ENCODE assay signal across 8 cellular contexts in the genomic region with DNA sequence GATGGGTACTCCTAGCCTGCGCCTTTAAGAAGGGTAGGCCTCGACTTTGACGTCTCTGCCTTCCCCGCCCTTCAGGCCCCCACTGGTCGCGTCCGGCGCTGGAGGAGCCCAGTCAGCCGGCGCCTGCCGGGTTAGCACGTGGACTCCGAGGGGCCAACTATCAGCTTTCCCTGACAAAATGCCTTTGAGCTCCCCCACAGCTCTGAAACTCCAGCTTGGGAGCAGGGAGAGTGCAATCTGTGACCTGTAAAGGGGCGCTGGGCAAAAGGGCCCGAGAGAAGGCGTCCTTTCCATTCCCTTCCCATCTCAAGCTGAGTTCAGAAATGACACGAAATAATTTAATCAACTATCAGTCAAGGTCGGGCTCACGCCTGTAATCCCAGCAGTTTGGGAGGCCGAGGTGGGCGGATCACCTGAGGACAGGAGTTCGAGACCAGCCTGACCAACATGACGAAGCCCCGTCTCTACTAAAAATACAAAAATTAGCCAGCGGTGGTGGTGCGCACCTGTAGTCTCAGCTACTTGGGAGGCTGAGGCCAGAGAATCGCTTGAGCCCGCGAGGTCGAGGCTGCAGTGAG. TPM values are rescaled to one million over a fixed set of nuclear protein-coding genes. Genes with fewer than 3 reads are reported as not detected.
A peak's percentile ranks its signal among the peaks of the same experiment; 100 is the strongest.
DNase-seq lines count a peak whose midpoint lies in the region; ATAC-seq and TF ChIP-seq lines count a peak whose summit lies in the region.

No MANE protein-coding gene starts in this region.

- H3K27ac ChIP-seq in right cardiac atrium (ENCODE audit: low read length): peak overlapping the region; percentile 71

- intact Hi-C loops in right cardiac atrium (cut with DNase I) (loop anchor here in 1 of 4 donors (5.0 kb wide), 1 partner anchor 115 kb away; no protein-coding TSS in a partner anchor), sciatic nerve (cut with DNase I) (loop anchor here (2.0 kb wide), 1 partner anchor 116 kb away; no protein-coding TSS in a partner anchor)

- H3K27me3 ChIP-seq in GM06990 (replicated peaks; ENCODE audit: control insufficient read depth, insufficient read depth, low read length) (no peaks in the 10 kb centered on the region), right cardiac atrium (ENCODE audit: control insufficient read depth, insufficient read depth) (no peaks in the 10 kb centered on the region)

- H3K4me1 ChIP-seq in right cardiac atrium (ENCODE audit: control insufficient read depth, insufficient read depth, low read length): no peaks in the 10 kb centered on the region

- H3K9me3 ChIP-seq in right cardiac atrium (ENCODE audit: control insufficient read depth, low read length): no peaks in the 10 kb centered on the region

- peaks cover 6% of the 10 kb centered on the region for H3K36me3 ChIP-seq in GM06990 (ENCODE audit: control insufficient read depth, insufficient read depth, low read length)

- no peak for TF ChIP-seq CTCF in GM06990 (IDR thresholded peaks at IDR 0.05; ENCODE audit: insufficient read depth, low read length, poor library complexity, severe bottlenecking)

- peak; percentile 95 for DNase-seq in GM06990 (ENCODE audit: extremely low read depth, insufficient read length)
- peak; percentile 91 for DNase-seq in NCI-H2029 (lab: John Stamatoyannopoulos, UW)
- peak; percentile 82 to 98 (median 91) for DNase-seq in T-helper 2 cell
- DNase-seq in anterior cingulate cortex (lab: John Stamatoyannopoulos, UW): peak; percentile 57 to 99 (median 96)
- DNase-seq in right cardiac atrium: peak; percentile 97 to 99 (median 98)
- DNase-seq in sciatic nerve (ENCODE audit: low spot score): peak; percentile 97
- DNase-seq in OCI-M2 (lab: John Stamatoyannopoulos, UW; ENCODE audit: unreplicated experiment): no peak

- WGBS in right cardiac atrium: 25% methylated on average over 30 of the region's 30 CpGs

- ATAC-seq in HG02852 (IDR thresholded peaks at IDR 0.05; ENCODE audit: unreplicated experiment) (peak; percentile 49), right cardiac atrium (peak; percentile 89 to 92), sciatic nerve (peak; percentile 93)

- H3K4me3 ChIP-seq in GM06990 (replicated peaks; ENCODE audit: low read depth, low read length): peak overlapping the region; percentile 47
- peak overlapping the region; percentile 34 for H3K4me3 ChIP-seq in right cardiac atrium (ENCODE audit: low read length)

RNA-seq across cellular contexts. Expression of a gene that starts 2.3 kb away (rescaled TPM):
- total RNA-seq in right cardiac atrium: 10 to 100 TPM; 56.7 to 69.9 (median 66.4) TPM
- 73.0 TPM for polyA plus RNA-seq in right cardiac atrium
- 91.6 TPM for total RNA-seq in sciatic nerve

RNA-seq across cellular contexts. Expression of a gene that starts 18.1 kb away (rescaled TPM):
- total RNA-seq in right cardiac atrium (100 to 1,000 TPM; 158 to 215 (median 194) TPM), sciatic nerve (169 TPM)
- 100 TPM for polyA plus RNA-seq in right cardiac atrium

RNA-seq across cellular contexts. Expression of a gene that starts 18.6 kb away (rescaled TPM):
- total RNA-seq in right cardiac atrium: 1 to 10 TPM; 1.8 to 4.5 (median 2.3) TPM
- polyA plus RNA-seq in right cardiac atrium: 1.6 TPM
- total RNA-seq in sciatic nerve: 2.9 TPM

RNA-seq across cellular contexts. Expression of a gene that starts 36.7 kb away (rescaled TPM):
- 1 to 10 TPM; 2.4 to 4.0 (median 3.1) TPM for total RNA-seq in right cardiac atrium
- 1.9 TPM for polyA plus RNA-seq in right cardiac atrium
- 3.7 TPM for total RNA-seq in sciatic nerve

RNA-seq across cellular contexts. Expression of a gene that starts 59.0 kb away (rescaled TPM):
- total RNA-seq in right cardiac atrium (under 1 TPM in 3 of 4 donors, not detected in 1; 0.31 to 0.72 (median 0.46) TPM), sciatic nerve (47.6 TPM)
- 0.16 TPM for polyA plus RNA-seq in right cardiac atrium
